In the genomic region with DNA sequence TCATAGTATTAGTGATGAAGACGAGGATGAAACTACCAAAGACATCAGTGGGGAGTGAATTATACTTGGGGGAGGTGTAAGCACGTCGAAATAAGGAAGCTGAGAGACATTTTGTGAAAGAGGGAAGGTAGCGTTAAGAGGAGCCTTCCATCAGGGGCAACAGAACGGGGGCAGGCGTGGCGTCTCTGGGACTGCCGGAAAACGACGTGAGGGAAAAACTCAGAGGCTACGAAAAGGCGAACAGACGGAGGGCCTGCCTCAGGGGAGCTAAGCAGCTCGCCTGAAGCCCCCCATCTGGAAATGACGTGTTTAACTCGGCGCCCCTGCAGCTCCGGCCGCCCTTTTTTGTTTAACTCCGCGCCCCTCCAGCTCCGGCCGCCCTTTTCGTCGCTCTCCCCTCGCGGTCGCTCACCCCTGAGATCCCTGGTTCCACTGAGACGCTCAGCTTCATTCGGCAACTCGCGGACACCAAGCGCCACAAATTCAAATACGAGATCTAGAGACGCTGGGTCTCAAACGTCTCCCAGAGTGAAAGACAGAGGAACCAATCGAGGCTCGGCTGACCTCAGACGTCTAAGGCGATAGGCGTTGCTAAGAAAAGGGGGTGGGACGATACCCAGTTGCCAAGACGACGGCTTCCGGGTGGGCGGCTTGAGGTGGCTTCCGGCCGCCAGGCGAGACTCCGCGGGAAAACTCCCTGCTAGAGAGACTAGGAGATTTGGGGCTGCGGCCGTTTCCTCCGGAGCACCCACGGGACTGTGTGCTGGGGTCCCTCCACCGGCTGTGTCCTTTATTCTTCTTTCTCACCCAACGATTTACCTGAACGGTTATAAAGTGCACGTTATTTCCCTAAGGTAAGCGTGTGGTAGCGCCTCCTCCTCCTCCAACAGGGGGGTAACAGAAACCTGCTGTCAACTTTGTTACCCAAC, we compare ENCODE assay signal across 1 cellular context.
A peak's percentile ranks its signal among the peaks of the same experiment; 100 is the strongest.
TF ChIP-seq lines count a peak whose summit lies in the region.

No MANE protein-coding gene starts in this region.

TF ChIP-seq in HEK293, 187 proteins besides CTCF, POLR2A, EP300 and RAD21 (continued from another document):
- TF ChIP-seq ZFP69B (tag by site-specific recombination; IDR thresholded peaks at IDR 0.05) (no peak), ZNF24 (tag by site-specific recombination; IDR thresholded peaks at IDR 0.05) (no peak), ZFHX2 (tag by site-specific recombination; conservative IDR thresholded peaks at IDR 0.05) (peak; percentile 63), ZNF600 (tag by site-specific recombination; IDR thresholded peaks at IDR 0.05) (0 out of 2 replicates have a peak, but pooled peaks have one; percentile 14), SP2 (tag by site-specific recombination; IDR thresholded peaks at IDR 0.05) (peak; percentile 90), KLF7 (tag by site-specific recombination; IDR thresholded peaks at IDR 0.05; ENCODE audit: borderline replicate concordance) (no peak)
- TF ChIP-seq, protein P1, sequence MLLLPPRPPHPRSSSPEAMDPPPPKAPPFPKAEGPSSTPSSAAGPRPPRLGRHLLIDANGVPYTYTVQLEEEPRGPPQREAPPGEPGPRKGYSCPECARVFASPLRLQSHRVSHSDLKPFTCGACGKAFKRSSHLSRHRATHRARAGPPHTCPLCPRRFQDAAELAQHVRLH (tag by site-specific recombination; IDR thresholded peaks at IDR 0.05), result 0 out of 2 replicates have a peak, but pooled peaks have one; percentile 22
